ENCODE assay signal across 19 cellular contexts in genomic region chr1:97093742-97094141, GRCh38.
DNase-seq lines count a peak whose midpoint lies in the region; ATAC-seq and TF ChIP-seq lines count a peak whose summit lies in the region.
"Had no signal": no experiment of that assay in that cellular context is flagged by ENCODE, and none has a peak within 500 bp of the region (broad histone marks: within the 10 kb centered on the region; RNA-seq: fewer than 3 reads in every experiment).

No MANE protein-coding gene starts in this region.

- H3K36me3 Mint-ChIP-seq in activated CD4-positive, alpha-beta memory T cell treated with anti-CD3 and anti-CD28 coated beads for 36 hours, result peaks cover 19% of the 10 kb centered on the region

- no peaks in the 10 kb centered on the region for H3K36me3 ChIP-seq in RWPE2 (ENCODE audit: low read depth)
- H3K36me3 ChIP-seq: BLaER1 had no signal

- no peak overlapping the region for H3K27ac Mint-ChIP-seq in activated CD4-positive, alpha-beta memory T cell treated with anti-CD3 and anti-CD28 coated beads for 36 hours
- H3K27ac Mint-ChIP-seq: activated CD4-positive, alpha-beta T cell treated with anti-CD3 and anti-CD28 coated beads for 36 hours; activated naive CD4-positive, alpha-beta T cell treated with anti-CD3 and anti-CD28 coated beads, Interleukin-2, amount 10 ng/mL, durations not matched to agents 7 days and 5 days had no signal

- POLR2A ChIA-PET in activated CD4-positive, alpha-beta memory T cell treated with anti-CD3 and anti-CD28 coated beads for 36 hours (lab: Charles Lee), result no interaction called here

- H3K27me3 Mint-ChIP-seq in activated CD4-positive, alpha-beta memory T cell treated with anti-CD3 and anti-CD28 coated beads for 36 hours, result no peaks in the 10 kb centered on the region
- H3K27me3 Mint-ChIP-seq: activated CD4-positive, alpha-beta T cell treated with anti-CD3 and anti-CD28 coated beads for 36 hours; activated naive CD4-positive, alpha-beta T cell treated with anti-CD3 and anti-CD28 coated beads, Interleukin-2, amount 10 ng/mL, durations not matched to agents 7 days and 5 days had no signal

- TF ChIP-seq CTCF in RWPE2 (IDR thresholded peaks at IDR 0.05; ENCODE audit: poor library complexity, severe bottlenecking) (no peak), epithelial cell of esophagus (IDR thresholded peaks at IDR 0.05; ENCODE audit: insufficient read depth, low read depth, low read length, missing control alignments) (no peak)

- no peak overlapping the region for H3K4me3 ChIP-seq in RWPE2 (ENCODE audit: severe bottlenecking)
- no peak overlapping the region for H3K4me3 ChIP-seq in epithelial cell of esophagus (ENCODE audit: low read length)
- H3K4me3 ChIP-seq: BLaER1, left ventricle myocardium inferior, skin epidermis had no signal

- peak overlapping the region; percentile 63 for H3K27ac ChIP-seq in RWPE2 (ENCODE audit: poor library complexity, severe bottlenecking)
- H3K27ac ChIP-seq: BLaER1, left ventricle myocardium inferior, parathyroid adenoma had no signal

- no peaks in the 10 kb centered on the region for H3K9me3 Mint-ChIP-seq in activated CD4-positive, alpha-beta memory T cell treated with anti-CD3 and anti-CD28 coated beads for 36 hours
- H3K9me3 Mint-ChIP-seq: activated naive CD4-positive, alpha-beta T cell treated with anti-CD3 and anti-CD28 coated beads, Interleukin-2, amount 10 ng/mL, durations not matched to agents 7 days and 5 days had no signal

- no peaks in the 10 kb centered on the region for H3K4me1 Mint-ChIP-seq in activated CD4-positive, alpha-beta memory T cell treated with anti-CD3 and anti-CD28 coated beads for 36 hours (ENCODE audit: low read depth)
- H3K4me1 Mint-ChIP-seq: activated CD4-positive, alpha-beta T cell treated with anti-CD3 and anti-CD28 coated beads for 36 hours; activated naive CD4-positive, alpha-beta T cell treated with anti-CD3 and anti-CD28 coated beads, Interleukin-2, amount 10 ng/mL, durations not matched to agents 7 days and 5 days had no signal

- no peaks in the 10 kb centered on the region for H3K9me3 ChIP-seq in RWPE2 (ENCODE audit: severe bottlenecking)
- H3K9me3 ChIP-seq: BLaER1, left ventricle myocardium inferior had no signal

- H3K4me3 Mint-ChIP-seq in activated CD4-positive, alpha-beta memory T cell treated with anti-CD3 and anti-CD28 coated beads for 36 hours, result no peak overlapping the region
- H3K4me3 Mint-ChIP-seq: activated CD4-positive, alpha-beta T cell treated with anti-CD3 and anti-CD28 coated beads for 36 hours; activated naive CD4-positive, alpha-beta T cell treated with anti-CD3 and anti-CD28 coated beads, Interleukin-2, amount 10 ng/mL, durations not matched to agents 7 days and 5 days had no signal

- peaks cover 17% of the 10 kb centered on the region for H3K4me1 ChIP-seq in RWPE2 (ENCODE audit: insufficient read depth, poor library complexity, severe bottlenecking)
- H3K4me1 ChIP-seq: left ventricle myocardium inferior, parathyroid adenoma had no signal

- intact Hi-C loops in activated CD4-positive, alpha-beta memory T cell treated with anti-CD3 and anti-CD28 coated beads for 36 hours (cut with micrococcal nuclease), result no loop called here

- ATAC-seq in RWPE2 (ENCODE audit: low read depth), result peak; percentile 19; the same call in 2 of the 3 replicates
- no peak for ATAC-seq in HG03565 (IDR thresholded peaks at IDR 0.05; ENCODE audit: unreplicated experiment)
- ATAC-seq: activated CD4-positive, alpha-beta T cell treated with anti-CD3 and anti-CD28 coated beads for 36 hours had no signal

- DNase-seq in EL, result peak; percentile 56
- no peak for DNase-seq in RWPE2 (ENCODE audit: low spot score)
- peak; percentile 37 for DNase-seq in epithelial cell of esophagus (ENCODE audit: low read depth)
- DNase-seq in non-pigmented ciliary epithelial cell (ENCODE audit: low read depth), result peak; percentile 44
- no peak for DNase-seq in ureter (ENCODE audit: low spot score)
- no peak for DNase-seq in activated CD4-positive, alpha-beta memory T cell treated with anti-CD3 and anti-CD28 coated beads for 36 hours
- DNase-seq in SHP77 (lab: John Stamatoyannopoulos, UW), result no peak
- DNase-seq: activated CD4-positive, alpha-beta T cell treated with anti-CD3 and anti-CD28 coated beads for 36 hours; activated naive CD4-positive, alpha-beta T cell treated with anti-CD3 and anti-CD28 coated beads, Interleukin-2, amount 10 ng/mL, durations not matched to agents 7 days and 5 days; foreskin melanocyte; GDM1; left ventricle myocardium inferior; NCI-H2029 treated with DMSO at 0.1 percent for 48 hours; NCI-H526 treated with DMSO at 0.1 percent for 48 hours; T-helper 9 cell had no signal

- no peaks in the 10 kb centered on the region for H3K27me3 ChIP-seq in RWPE2 (ENCODE audit: insufficient read depth, poor library complexity, severe bottlenecking)
- H3K27me3 ChIP-seq: BLaER1 had no signal

- CTCF ChIA-PET in activated CD4-positive, alpha-beta memory T cell treated with anti-CD3 and anti-CD28 coated beads for 36 hours (lab: Charles Lee), result no interaction called here

Comparison
In these comparisons a context has a peak if more than half of its experiments do, and no peak if none do; other contexts are left out.
1. DNase-seq: peak in EL (single experiment), epithelial cell of esophagus (single experiment) and non-pigmented ciliary epithelial cell (single experiment); none in RWPE2 (single experiment), ureter (single experiment), activated CD4-positive, alpha-beta memory T cell treated with anti-CD3 and anti-CD28 coated beads for 36 hours (single experiment) and SHP77 (0 of 2).